14 cellular contexts compared by ENCODE assay signal in the genomic region with DNA sequence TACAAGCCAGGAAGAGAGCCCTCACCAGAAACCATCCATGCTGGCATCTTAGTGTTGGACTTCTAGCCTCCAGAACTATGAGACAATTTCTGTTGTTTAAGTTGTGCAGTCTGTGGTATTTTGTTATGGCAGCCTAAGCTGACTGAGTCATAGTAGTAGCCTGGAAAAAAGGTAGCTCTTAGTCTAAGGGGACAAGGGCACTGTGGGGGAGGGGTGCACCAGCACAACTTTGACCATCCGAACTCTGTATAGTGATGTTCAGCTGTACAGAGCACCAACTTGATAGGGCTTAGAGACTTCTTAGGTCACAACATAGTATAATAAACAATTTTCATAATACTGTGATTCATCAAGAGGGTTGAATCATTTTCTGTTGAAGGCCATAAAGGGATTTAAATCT. TPM values are rescaled to one million over a fixed set of nuclear protein-coding genes. Genes with fewer than 3 reads are reported as not detected.
DNase-seq lines count a peak whose midpoint lies in the region; ATAC-seq and TF ChIP-seq lines count a peak whose summit lies in the region.
"Had no signal": no experiment of that assay in that cellular context is flagged by ENCODE, and none has a peak within 500 bp of the region (broad histone marks: within the 10 kb centered on the region; RNA-seq: fewer than 3 reads in every experiment).

No MANE protein-coding gene starts in this region.

- CTCF ChIA-PET in CD8-positive, alpha-beta T cell (lab: Charles Lee): interaction anchor here (1.4 kb wide), 1 partner anchor 54 kb away, joined by 3 read pairs; no protein-coding TSS in a partner anchor
- CTCF ChIA-PET in mammary epithelial cell (lab: Charles Lee; ENCODE audit: low non-redundant PET): no interaction called here

- no peaks in the 10 kb centered on the region for H3K9me3 Mint-ChIP-seq in CD8-positive, alpha-beta T cell
- peaks cover 0 to 1% (median 0%) of the 10 kb centered on the region in 9 donors for H3K9me3 Mint-ChIP-seq in naive thymus-derived CD8-positive, alpha-beta T cell

- POLR2A ChIA-PET in CD8-positive, alpha-beta T cell (lab: Charles Lee): interaction anchor here (1.0 kb wide), 1 partner anchor 14 kb away, joined by 4 read pairs; a partner anchor contains a TSS
- POLR2A ChIA-PET in naive thymus-derived CD8-positive, alpha-beta T cell (lab: Charles Lee): interaction anchor here (3.0 kb wide), 1 partner anchor 14 kb away, joined by 12 read pairs; a partner anchor contains a TSS

- H3K4me1 Mint-ChIP-seq in CD8-positive, alpha-beta T cell (ENCODE audit: low read depth): peaks cover 26% of the 10 kb centered on the region
- H3K4me1 Mint-ChIP-seq in naive thymus-derived CD8-positive, alpha-beta T cell: peaks cover 14 to 35% (median 33%) of the 10 kb centered on the region in 4 donors

- dilution Hi-C loops in mammary epithelial cell (cut with HindIII; ENCODE audit: low sequenced_read_pairs): no loop called here

- H3K4me3 Mint-ChIP-seq in CD8-positive, alpha-beta T cell: no peak overlapping the region
- no peak overlapping the region for H3K4me3 Mint-ChIP-seq in naive thymus-derived CD8-positive, alpha-beta T cell

- 93% methylated on average over 1 of the region's 1 CpG for WGBS in mammary epithelial cell (ENCODE audit: low coverage, missing lambda C conversion rate)

- BruUV-seq in mammary epithelial cell (replicated peaks; lab: Mats Ljungman, UMichigan): no TSS peak

- no peak overlapping the region for H3K4me3 ChIP-seq in CD8-positive, alpha-beta T cell (ENCODE audit: low read depth, low read length)
- H3K4me3 ChIP-seq in mammary epithelial cell (replicated peaks in 1 of 3; ENCODE audit: insufficient read depth in 1 of 3, low read depth in 2 of 3, low read length in 3 of 3) (no peak overlapping the region), left lung (no peak overlapping the region)

- H3K27me3 ChIP-seq in CD8-positive, alpha-beta T cell (ENCODE audit: insufficient read depth, low read length): no peaks in the 10 kb centered on the region
- H3K27me3 ChIP-seq in mammary epithelial cell (ENCODE audit: insufficient read depth, low read length) (no peaks in the 10 kb centered on the region), left lung (no peaks in the 10 kb centered on the region)

- H3K27ac ChIP-seq in CD8-positive, alpha-beta T cell (ENCODE audit: low read depth, low read length): no peak overlapping the region
- H3K27ac ChIP-seq in mammary epithelial cell (ENCODE audit: insufficient read depth, low read depth, low read length): no peak overlapping the region
- H3K27ac ChIP-seq in left lung: no peak overlapping the region

- in situ Hi-C loops in mammary epithelial cell (cut with MboI; ENCODE audit: low sequenced_read_pairs in 2 of 2): no loop called here

- H3K79me2 ChIP-seq in mammary epithelial cell (ENCODE audit: insufficient read depth, low read length): peaks cover 48% of the 10 kb centered on the region

- H3K9ac ChIP-seq in mammary epithelial cell (ENCODE audit: insufficient read depth, low read length): no peak overlapping the region

- H3K9me3 ChIP-seq in CD8-positive, alpha-beta T cell (ENCODE audit: low read length): no peaks in the 10 kb centered on the region
- no peaks in the 10 kb centered on the region for H3K9me3 ChIP-seq in mammary epithelial cell (replicated peaks; ENCODE audit: insufficient read depth, low read length)
- H3K9me3 ChIP-seq in left lung: no peaks in the 10 kb centered on the region

- DNase-seq in CD8-positive, alpha-beta T cell: no peak
- DNase-seq in HT1080 (ENCODE audit: low read depth) (peak; percentile 60), mammary epithelial cell (peak; percentile 37), left lung (no peak)
- DNase-seq in naive thymus-derived CD8-positive, alpha-beta T cell: no peak
- DNase-seq: activated CD4-positive, alpha-beta T cell treated with anti-CD3 and anti-CD28 coated beads, Interleukin-2, amount 50 U/mL, for 1 hour; aorta; DMS79; left cardiac atrium; NCI-H1417; stimulated activated naive CD4-positive, alpha-beta T cell had no signal

- no peak overlapping the region for H3K4me2 ChIP-seq in mammary epithelial cell (ENCODE audit: insufficient read depth, low read depth, low read length)

- H3K36me3 Mint-ChIP-seq in CD8-positive, alpha-beta T cell: peaks cover 54% of the 10 kb centered on the region
- H3K36me3 Mint-ChIP-seq in naive thymus-derived CD8-positive, alpha-beta T cell: peaks cover 2 to 41% (median 15%) of the 10 kb centered on the region in 3 donors

- no peak for TF ChIP-seq CTCF in CD8-positive, alpha-beta T cell (IDR thresholded peaks at IDR 0.05)
- TF ChIP-seq CTCF in mammary epithelial cell (conservative IDR thresholded peaks at IDR 0.05 in 1 of 2, IDR thresholded peaks at IDR 0.05 in 1 of 2; ENCODE audit: extremely low read depth in 1 of 2, insufficient read depth in 1 of 2, low read depth in 1 of 2, low read length in 2 of 2) (no peak), left lung (IDR thresholded peaks at IDR 0.05) (no peak)

- ATAC-seq in CD8-positive, alpha-beta T cell: no peak
- ATAC-seq in naive thymus-derived CD8-positive, alpha-beta T cell: no peak
- ATAC-seq in GM21515 (IDR thresholded peaks at IDR 0.05; ENCODE audit: unreplicated experiment): no peak
- no peak for ATAC-seq in left lung
- ATAC-seq in HG03095 (IDR thresholded peaks at IDR 0.05; ENCODE audit: unreplicated experiment): no peak

- intact Hi-C loops in CD8-positive, alpha-beta T cell (cut with DNase I, micrococcal nuclease): no loop called here
- intact Hi-C loops in mammary epithelial cell (cut with micrococcal nuclease): no loop called here
- intact Hi-C loops in left lung (cut with DNase I): no loop called here

- no peaks in the 10 kb centered on the region for H3K4me1 ChIP-seq in CD8-positive, alpha-beta T cell (ENCODE audit: insufficient read depth, low read length)
- H3K4me1 ChIP-seq in mammary epithelial cell (ENCODE audit: insufficient read depth, low read length): peaks cover 11% of the 10 kb centered on the region
- H3K4me1 ChIP-seq in left lung: peaks cover 0 to 13% of the 10 kb centered on the region in 2 donors

- peak overlapping the region; percentile 75 for H3K27ac Mint-ChIP-seq in CD8-positive, alpha-beta T cell
- peak overlapping the region in 6 of 10 donors; percentile 6 to 60 (median 50) for H3K27ac Mint-ChIP-seq in naive thymus-derived CD8-positive, alpha-beta T cell

- no peaks in the 10 kb centered on the region for H4K20me1 ChIP-seq in mammary epithelial cell (ENCODE audit: insufficient read depth, low read length)

- H3K36me3 ChIP-seq in CD8-positive, alpha-beta T cell (ENCODE audit: insufficient read depth, low read length): peaks cover 21% of the 10 kb centered on the region
- H3K36me3 ChIP-seq in mammary epithelial cell (ENCODE audit: insufficient read depth, low read length) (peaks cover 17% of the 10 kb centered on the region), left lung (peaks cover 0 to 37% of the 10 kb centered on the region in 2 donors)

- H3K27me3 Mint-ChIP-seq in CD8-positive, alpha-beta T cell (ENCODE audit: low read depth): no peaks in the 10 kb centered on the region
- no peaks in the 10 kb centered on the region for H3K27me3 Mint-ChIP-seq in naive thymus-derived CD8-positive, alpha-beta T cell

- no peak overlapping the region for H2AFZ ChIP-seq in mammary epithelial cell (ENCODE audit: low read depth, low read length)

RNA-seq across cellular contexts. Expression of a gene that starts 14.3 kb away (rescaled TPM):
- 10 to 100 TPM; 22.4 TPM for total RNA-seq in CD8-positive, alpha-beta T cell
- total RNA-seq in HT1080 (2014; rRNA removed; shearing (Covaris generic)): 16.2 and 24.2 TPM in 2 replicates
- 22.0 and 25.8 TPM in 2 replicates for polyA plus RNA-seq in HT1080 (2015; cell fraction: cytosol; rRNA removed)
- 11.0 TPM in 2 replicates for polyA plus RNA-seq in HT1080 (2015; cell fraction: nucleus; rRNA removed)
- 10 to 100 TPM; 34.7 to 47.5 TPM for total RNA-seq in mammary epithelial cell
- polyA plus RNA-seq in mammary epithelial cell: 23.6 TPM
- 86.6 TPM for polyA minus RNA-seq in mammary epithelial cell
- total RNA-seq in naive thymus-derived CD8-positive, alpha-beta T cell: 10 to 100 TPM; 44.9 to 49.4 TPM
- 10 to 100 TPM; 44.8 to 62.4 (median 47.7) TPM for polyA plus RNA-seq in naive thymus-derived CD8-positive, alpha-beta T cell
- 10 to 100 TPM; 74.7 to 80.5 TPM for total RNA-seq in left lung

RNA-seq across cellular contexts. Expression of a gene that starts 23.3 kb away (rescaled TPM):
- total RNA-seq in CD8-positive, alpha-beta T cell: not detected
- 0.37 TPM in 1 of 2 replicates, not detected in the other for total RNA-seq in HT1080 (2014; rRNA removed; shearing (Covaris generic))
- not detected in 2 replicates for polyA plus RNA-seq in HT1080 (2015; cell fraction: cytosol; rRNA removed)
- not detected in 2 replicates for polyA plus RNA-seq in HT1080 (2015; cell fraction: nucleus; rRNA removed)
- under 1 TPM; 0.17 to 0.47 TPM for total RNA-seq in mammary epithelial cell
- 0.41 TPM for polyA plus RNA-seq in mammary epithelial cell
- polyA minus RNA-seq in mammary epithelial cell: not detected
- not detected for total RNA-seq in naive thymus-derived CD8-positive, alpha-beta T cell
- polyA plus RNA-seq in naive thymus-derived CD8-positive, alpha-beta T cell: not detected
- total RNA-seq in left lung: not detected
- total RNA-seq: aorta, endothelial cell of umbilical vein, left cardiac atrium had no signal
- polyA plus RNA-seq: endothelial cell of umbilical vein had no signal

RNA-seq across cellular contexts. Expression of a gene that starts 35.8 kb away (rescaled TPM):
- total RNA-seq in CD8-positive, alpha-beta T cell: 1 to 10 TPM in 1 of 2 experiments, under 1 TPM in 1; 0.81 to 1.1 TPM
- total RNA-seq in HT1080 (2014; rRNA removed; shearing (Covaris generic)): 29.2 and 40.4 TPM in 2 replicates
- polyA plus RNA-seq in HT1080 (2015; cell fraction: cytosol; rRNA removed): 8.0 and 8.4 TPM in 2 replicates
- 4.2 and 7.0 TPM in 2 replicates for polyA plus RNA-seq in HT1080 (2015; cell fraction: nucleus; rRNA removed)
- total RNA-seq in mammary epithelial cell: 1 to 10 TPM; 3.0 to 9.4 TPM
- polyA plus RNA-seq in mammary epithelial cell: 14.2 TPM
- polyA minus RNA-seq in mammary epithelial cell: 2.9 TPM
- total RNA-seq in naive thymus-derived CD8-positive, alpha-beta T cell: 1 to 10 TPM; 1.3 to 1.5 TPM
- 1 to 10 TPM; 1.8 to 2.2 (median 2.1) TPM for polyA plus RNA-seq in naive thymus-derived CD8-positive, alpha-beta T cell
- total RNA-seq in left lung: 10 to 100 TPM; 22.9 to 26.6 TPM

Comparison
In these comparisons a context has a peak if more than half of its experiments do, and no peak if none do; other contexts are left out.
1. DNase-seq: peak in HT1080 (single experiment) and mammary epithelial cell (single experiment); none in CD8-positive, alpha-beta T cell (0 of 7), naive thymus-derived CD8-positive, alpha-beta T cell (0 of 10) and left lung (0 of 2).